21 cellular contexts compared by ENCODE assay signal in genomic region chr2:9364373-9364772, GRCh38. TPM values are rescaled to one million over a fixed set of nuclear protein-coding genes. Genes with fewer than 3 reads are reported as not detected.
A peak's percentile ranks its signal among the peaks of the same experiment; 100 is the strongest.
DNase-seq lines count a peak whose midpoint lies in the region; ATAC-seq and TF ChIP-seq lines count a peak whose summit lies in the region.
"Had no signal": no experiment of that assay in that cellular context is flagged by ENCODE, and none has a peak within 500 bp of the region (broad histone marks: within the 10 kb centered on the region; RNA-seq: fewer than 3 reads in every experiment).

No MANE protein-coding gene starts in this region.

- H3K4me3 ChIP-seq in SK-N-SH (ENCODE audit: low read depth in 2 of 2, low read length in 1 of 2), result no peak overlapping the region
- H3K4me3 ChIP-seq in IMR-90 (ENCODE audit: insufficient read depth, low read depth, low read length), result no peak overlapping the region
- no peak overlapping the region for H3K4me3 ChIP-seq in mesenchymal stem cell (ENCODE audit: insufficient read depth in 1 of 2, low read depth in 1 of 2, low read length in 2 of 2)
- H3K4me3 ChIP-seq: GM12878 had no signal

- TF ChIP-seq POLR2A in IMR-90 (IDR thresholded peaks at IDR 0.05; ENCODE audit: low read depth, low read length), result no peak

- peaks cover 37% of the 10 kb centered on the region for H3K36me3 Mint-ChIP-seq in chondrocyte (ENCODE audit: low read depth)
- H3K36me3 Mint-ChIP-seq: CD4-positive, CD25-positive, alpha-beta regulatory T cell; CD8-positive, alpha-beta memory T cell had no signal

- CTCF ChIA-PET in SK-N-SH (lab: Yijun Ruan, JAX) (interaction anchor here (0.7 to 7.5 kb wide), 5 partner anchors 11 to 222 kb away, joined by 3 to 43 read pairs (median 4); no protein-coding TSS in a partner anchor), IMR-90 (lab: Yijun Ruan, JAX) (interaction anchor here (0.7 to 0.9 kb wide), 2 partner anchors 115 to 159 kb away, joined by 3 read pairs; no protein-coding TSS in a partner anchor)

- H3K18ac ChIP-seq in IMR-90 (ENCODE audit: low read depth, low read length) (no peak overlapping the region), mesenchymal stem cell (ENCODE audit: low read depth in 1 of 2, low read length in 2 of 2) (peak overlapping the region; percentile 8 to 57)

- ATAC-seq in SK-N-SH treated with all-trans-retinoic acid at 6 μM for 48 hours (no peak), IMR-90 (ENCODE audit: low read depth) (no peak), GM18517 (IDR thresholded peaks at IDR 0.05; ENCODE audit: unreplicated experiment) (no peak)
- ATAC-seq: GM12878 had no signal

- H3K27me3 Mint-ChIP-seq in chondrocyte (ENCODE audit: low read depth), result no peaks in the 10 kb centered on the region

- no peak overlapping the region for H2BK5ac ChIP-seq in IMR-90 (ENCODE audit: low read depth, low read length, poor library complexity, severe bottlenecking)
- no peak overlapping the region for H2BK5ac ChIP-seq in mesenchymal stem cell (ENCODE audit: low read depth, low read length, poor library complexity, severe bottlenecking)

- H3K9me2 ChIP-seq in SK-N-SH, result no peaks in the 10 kb centered on the region

- no peak overlapping the region for H2BK20ac ChIP-seq in IMR-90 (ENCODE audit: low read depth, low read length)

- H3K9me3 ChIP-seq in SK-N-SH (no peaks in the 10 kb centered on the region), IMR-90 (ENCODE audit: control insufficient read depth, insufficient read depth, low read length) (no peaks in the 10 kb centered on the region), mesenchymal stem cell (ENCODE audit: control insufficient read depth, low read length) (no peaks in the 10 kb centered on the region)
- H3K9me3 ChIP-seq: BE2C had no signal

- POLR2A ChIA-PET in SK-N-SH (lab: Yijun Ruan, JAX) (no interaction called here), IMR-90 (lab: Charles Lee; ENCODE audit: unreplicated experiment) (no interaction called here)

- 91% methylated on average over 4 of the region's 4 CpGs for WGBS in SK-N-SH (ENCODE audit: low lambda C conversion rate)
- no CpG with 5 or more reads among the region's 4 CpGs for WGBS in IMR-90 (ENCODE audit: extremely low coverage in 2 of 2, insufficient read length in 1 of 2), 2 experiments
- 74% methylated on average over 4 of the region's 4 CpGs for WGBS in mesenchymal stem cell

- H2BK120ac ChIP-seq in IMR-90 (ENCODE audit: low read depth, low read length) (no peak overlapping the region), mesenchymal stem cell (ENCODE audit: low read depth, low read length) (no peak overlapping the region)

- H3K27me3 ChIP-seq in SK-N-SH (ENCODE audit: insufficient read depth) (no peaks in the 10 kb centered on the region), IMR-90 (ENCODE audit: control insufficient read depth, insufficient read depth, low read length) (no peaks in the 10 kb centered on the region), mesenchymal stem cell (ENCODE audit: control insufficient read depth in 1 of 2, insufficient read depth in 1 of 2, low read length in 2 of 2) (no peaks in the 10 kb centered on the region)
- H3K27me3 ChIP-seq: BE2C had no signal

- peak overlapping the region; percentile 7; the same call in 1 of the 2 replicates for H3K4ac ChIP-seq in IMR-90 (ENCODE audit: low read depth, low read length)
- no peak overlapping the region for H3K4ac ChIP-seq in mesenchymal stem cell (ENCODE audit: low read depth in 1 of 2, low read length in 2 of 2)

- no peak overlapping the region for H2BK15ac ChIP-seq in IMR-90 (ENCODE audit: low read depth, low read length)
- no peak overlapping the region for H2BK15ac ChIP-seq in mesenchymal stem cell (ENCODE audit: low read depth, poor library complexity, severe bottlenecking)

- H3K9me3 Mint-ChIP-seq in chondrocyte (ENCODE audit: low read depth), result no peaks in the 10 kb centered on the region
- H3K9me3 Mint-ChIP-seq: CD4-positive, CD25-positive, alpha-beta regulatory T cell; CD8-positive, alpha-beta memory T cell; H9 had no signal

- peaks cover 46 to 66% of the 10 kb centered on the region in 2 experiments for H3K36me3 ChIP-seq in SK-N-SH (replicated peaks in 1 of 2; ENCODE audit: control insufficient read depth in 1 of 2, insufficient read depth in 2 of 2, low read length in 1 of 2)
- H3K36me3 ChIP-seq in IMR-90 (ENCODE audit: control insufficient read depth, insufficient read depth, low read length), result peaks cover 40% of the 10 kb centered on the region
- peaks cover 35 to 88% of the 10 kb centered on the region in 2 experiments for H3K36me3 ChIP-seq in mesenchymal stem cell (ENCODE audit: control insufficient read depth in 1 of 2, insufficient read depth in 2 of 2, low read depth in 1 of 2, low read length in 2 of 2)

- no peak overlapping the region for H4K91ac ChIP-seq in IMR-90 (ENCODE audit: insufficient read depth, low read depth, low read length)
- H4K91ac ChIP-seq in mesenchymal stem cell (ENCODE audit: low read length), result no peak overlapping the region

- no peaks in the 10 kb centered on the region for H4K20me1 ChIP-seq in SK-N-SH (ENCODE audit: insufficient read depth)
- H4K20me1 ChIP-seq in IMR-90 (ENCODE audit: insufficient read depth, low read length), result no peaks in the 10 kb centered on the region

- H3K14ac ChIP-seq in IMR-90 (replicated peaks; ENCODE audit: low read depth, low read length) (no peak overlapping the region), mesenchymal stem cell (ENCODE audit: low read length in 2 of 2) (no peak overlapping the region)

- no peak overlapping the region for H3K4me3 Mint-ChIP-seq in chondrocyte (ENCODE audit: unreplicated experiment)
- H3K4me3 Mint-ChIP-seq: CD4-positive, CD25-positive, alpha-beta regulatory T cell; CD8-positive, alpha-beta memory T cell; H9 had no signal

- H4K5ac ChIP-seq in IMR-90 (ENCODE audit: low read depth, low read length), result no peak overlapping the region

- H3K4me1 ChIP-seq in SK-N-SH (ENCODE audit: control insufficient read depth in 1 of 2, insufficient read depth in 2 of 2, low read depth in 1 of 2, low read length in 1 of 2) (no peaks in the 10 kb centered on the region; a peak in 1 of 4 replicates), IMR-90 (ENCODE audit: control insufficient read depth, insufficient read depth, low read length) (peaks cover 4% of the 10 kb centered on the region; the same call in 1 of the 2 replicates), mesenchymal stem cell (ENCODE audit: control insufficient read depth, insufficient read depth, low read depth, low read length) (peaks cover 9% of the 10 kb centered on the region)
- H3K4me1 ChIP-seq: BE2C had no signal

- peaks cover 14% of the 10 kb centered on the region for H3F3A ChIP-seq in SK-N-SH (replicated peaks; ENCODE audit: insufficient read depth)

- H3K27ac ChIP-seq in SK-N-SH (ENCODE audit: low read depth in 2 of 2, low read length in 1 of 2), result no peak overlapping the region
- H3K27ac ChIP-seq in IMR-90 (ENCODE audit: insufficient read depth, low read length), result no peak overlapping the region
- H3K27ac ChIP-seq in mesenchymal stem cell (ENCODE audit: low read length, poor library complexity, severe bottlenecking), result no peak overlapping the region
- H3K27ac ChIP-seq: 22Rv1 had no signal

- no peak overlapping the region for H3K4me2 ChIP-seq in SK-N-SH
- no peak overlapping the region for H3K4me2 ChIP-seq in IMR-90 (ENCODE audit: low read depth, low read length)
- H3K4me2 ChIP-seq in mesenchymal stem cell (ENCODE audit: low read length, poor library complexity, severe bottlenecking), result peak overlapping the region; percentile 9

- dilution Hi-C loops in IMR-90 (cut with HindIII; ENCODE audit: low sequenced_read_pairs, unreplicated experiment), result no loop called here

- no peak overlapping the region for H3K56ac ChIP-seq in IMR-90 (ENCODE audit: extremely low read depth, insufficient read depth, low read length)

- DNase-seq in SK-N-SH (no peak), IMR-90 (no peak), chondrocyte (ENCODE audit: low spot score) (no peak), mesenchymal stem cell (peak; percentile 18), GOT3 (lab: John Stamatoyannopoulos, UW) (no peak), NCI-H1930 (lab: John Stamatoyannopoulos, UW) (no peak)
- DNase-seq: BE2C; C1 segment of cervical spinal cord; CD4-positive, CD25-positive, alpha-beta regulatory T cell; CD8-positive, alpha-beta memory T cell; COR-L47; DMS 273 treated with DMSO at 0.1 percent for 48 hours; DMS53; DND-41; EL; H9; KBM-7 had no signal

- H4K8ac ChIP-seq in IMR-90 (ENCODE audit: low read depth in 2 of 2, low read length in 2 of 2), result no peak overlapping the region
- H4K8ac ChIP-seq in mesenchymal stem cell (ENCODE audit: low read length), result no peak overlapping the region

- intact Hi-C loops in IMR-90 (cut with micrococcal nuclease), result no loop called here

- TF ChIP-seq CTCF in SK-N-SH (IDR thresholded peaks at IDR 0.05) (no peak), IMR-90 (conservative IDR thresholded peaks at IDR 0.05; ENCODE audit: low read depth, low read length) (no peak), chondrocyte (IDR thresholded peaks at IDR 0.05) (no peak)

- H2BK12ac ChIP-seq in mesenchymal stem cell (ENCODE audit: low read length in 2 of 2), result peak overlapping the region; percentile 53 to 83

- no peak overlapping the region; the same call in 1 of the 2 replicates for H3K23ac ChIP-seq in IMR-90 (ENCODE audit: low read depth, low read length)
- H3K23ac ChIP-seq in mesenchymal stem cell (ENCODE audit: low read length in 2 of 2), result no peak overlapping the region

- H2AFZ ChIP-seq in SK-N-SH (ENCODE audit: low read depth) (no peak overlapping the region), IMR-90 (replicated peaks; ENCODE audit: low read length, poor library complexity) (no peak overlapping the region), mesenchymal stem cell (ENCODE audit: low read depth, low read length) (no peak overlapping the region)

- H3K27ac Mint-ChIP-seq in chondrocyte (ENCODE audit: unreplicated experiment), result peak overlapping the region; percentile 36
- H3K27ac Mint-ChIP-seq: CD4-positive, CD25-positive, alpha-beta regulatory T cell; CD8-positive, alpha-beta memory T cell had no signal

- H2AK9ac ChIP-seq in IMR-90 (replicated peaks; ENCODE audit: low read depth, low read length, poor library complexity), result no peak overlapping the region

- TF ChIP-seq RAD21 in SK-N-SH (IDR thresholded peaks at IDR 0.05; ENCODE audit: low read length), result no peak
- TF ChIP-seq RAD21 in IMR-90 (IDR thresholded peaks at IDR 0.05; ENCODE audit: low read length), result no peak

- in situ Hi-C loops in IMR-90 (cut with MboI; ENCODE audit: low sequenced_read_pairs), result no loop called here

- no TSS peak for BruUV-seq in IMR-90 (replicated peaks; lab: Mats Ljungman, UMichigan)

- peaks cover 12 to 39% of the 10 kb centered on the region in 2 experiments; a peak in 3 of 4 replicates for H3K79me1 ChIP-seq in IMR-90 (ENCODE audit: low read depth in 1 of 2, low read length in 2 of 2)
- peaks cover 23% of the 10 kb centered on the region for H3K79me1 ChIP-seq in mesenchymal stem cell (replicated peaks; ENCODE audit: low read length, poor library complexity, severe bottlenecking)

- H3K9ac ChIP-seq in SK-N-SH (no peak overlapping the region), IMR-90 (ENCODE audit: low read depth, low read length) (no peak overlapping the region), mesenchymal stem cell (ENCODE audit: low read length) (no peak overlapping the region)

- H3K79me2 ChIP-seq in SK-N-SH (ENCODE audit: insufficient read depth), result peaks cover 18% of the 10 kb centered on the region; the same call in 1 of the 2 replicates

- no peak overlapping the region for H2AK5ac ChIP-seq in IMR-90 (ENCODE audit: low read depth, low read length)
- no peak overlapping the region for H2AK5ac ChIP-seq in mesenchymal stem cell (ENCODE audit: low read length, severe bottlenecking)

- peaks cover 27% of the 10 kb centered on the region for H3K4me1 Mint-ChIP-seq in chondrocyte (ENCODE audit: low read depth)
- H3K4me1 Mint-ChIP-seq: CD4-positive, CD25-positive, alpha-beta regulatory T cell; CD8-positive, alpha-beta memory T cell; H9 had no signal

- H3K9me1 ChIP-seq in IMR-90 (ENCODE audit: insufficient read depth, low read length), result peaks cover 14% of the 10 kb centered on the region

- TF ChIP-seq EP300 in SK-N-SH (IDR thresholded peaks at IDR 0.05; ENCODE audit: borderline replicate concordance in 1 of 2, low read depth in 1 of 2, low read length in 1 of 2), result no peak

RNA-seq across cellular contexts. Expression of gene ITGB1BP1, which starts 59.0 kb away (rescaled TPM):
- polyA plus RNA-seq in SK-N-SH (2012; rRNA removed) (56.6 and 62.3 TPM in 2 replicates), IMR-90 (2012; rRNA removed) (88.1 and 93.9 TPM in 2 replicates)
- 69.3 and 89.5 TPM in 2 replicates for polyA plus RNA-seq in SK-N-SH (2012; cell fraction: cytosol; rRNA removed)
- polyA plus RNA-seq in SK-N-SH (2012; cell fraction: nucleus; rRNA removed), result 74.3 and 86.8 TPM in 2 replicates
- total RNA-seq in IMR-90 (2012; rRNA removed) (48.6 and 61.1 TPM in 2 replicates), chondrocyte (99.8 to 126 TPM (median 117 TPM) in 3 replicates)
- 28.5 and 49.7 TPM in 2 replicates for polyA plus RNA-seq in IMR-90 (2012; cell fraction: cytosol; rRNA removed)
- polyA plus RNA-seq in IMR-90 (2012; cell fraction: nucleus; rRNA removed; ENCODE audit: low replicate concordance), result 30.7 and 134 TPM in 2 replicates
- 138 TPM for polyA plus RNA-seq in mesenchymal stem cell (2013, experiment 1 of 2)
- 132 TPM for polyA plus RNA-seq in mesenchymal stem cell (2013, experiment 2 of 2)

RNA-seq across cellular contexts. Expression of gene CPSF3, which starts 59.1 kb away (rescaled TPM):
- polyA plus RNA-seq in SK-N-SH (2012; rRNA removed) (31.4 and 34.2 TPM in 2 replicates), IMR-90 (2012; rRNA removed) (24.7 and 29.2 TPM in 2 replicates)
- polyA plus RNA-seq in SK-N-SH (2012; cell fraction: cytosol; rRNA removed), result 37.5 and 55.5 TPM in 2 replicates
- polyA plus RNA-seq in SK-N-SH (2012; cell fraction: nucleus; rRNA removed), result 54.0 and 69.3 TPM in 2 replicates
- total RNA-seq in IMR-90 (2012; rRNA removed) (64.5 and 72.8 TPM in 2 replicates), chondrocyte (23.3 to 31.3 TPM (median 24.9 TPM) in 3 replicates)
- polyA plus RNA-seq in IMR-90 (2012; cell fraction: cytosol; rRNA removed), result 3.7 and 6.6 TPM in 2 replicates
- polyA plus RNA-seq in IMR-90 (2012; cell fraction: nucleus; rRNA removed; ENCODE audit: low replicate concordance), result 2.8 and 28.8 TPM in 2 replicates
- polyA plus RNA-seq in mesenchymal stem cell (2013, experiment 1 of 2), result 26.5 TPM
- polyA plus RNA-seq in mesenchymal stem cell (2013, experiment 2 of 2), result 27.3 TPM
